In the genomic region with DNA sequence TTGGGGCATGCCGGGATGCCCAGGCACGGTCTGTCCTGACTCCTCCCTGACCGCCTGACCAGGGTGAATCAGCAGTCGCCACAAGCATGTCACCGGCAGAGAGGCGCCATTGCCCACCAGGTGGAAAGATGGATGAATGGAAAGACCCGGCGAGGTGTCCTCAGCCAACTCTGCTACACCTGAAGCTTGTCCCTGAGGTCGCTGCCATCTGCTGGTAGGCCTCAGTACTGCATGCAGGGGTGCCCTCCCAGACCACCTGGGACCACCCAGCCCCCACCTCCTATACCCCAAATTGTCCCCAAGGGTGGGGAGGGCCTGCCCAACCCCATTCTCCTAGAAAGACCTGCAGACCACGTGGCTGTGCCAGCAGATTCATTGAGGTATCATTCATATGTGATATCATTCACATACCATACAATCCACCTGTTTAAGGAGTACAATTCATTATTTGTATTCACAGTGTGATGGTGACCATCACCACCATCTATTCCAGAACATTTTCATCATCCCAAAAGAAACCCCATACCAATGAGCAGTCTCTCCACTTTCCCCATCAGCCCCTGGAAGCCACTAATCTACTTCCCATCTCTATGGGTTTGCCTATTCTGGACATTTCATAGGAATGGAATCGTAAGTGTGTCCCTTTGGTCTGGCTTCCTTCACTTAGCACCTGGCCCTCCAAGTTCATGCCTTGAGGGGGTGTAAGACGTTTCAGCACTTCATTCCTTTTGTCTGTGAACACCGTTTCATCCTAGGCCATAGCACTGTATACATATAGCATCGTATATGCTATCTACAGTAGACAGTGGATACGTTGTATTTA, we compare ENCODE assay signal across 9 cellular contexts. TPM values are rescaled to one million over a fixed set of nuclear protein-coding genes. Genes with fewer than 3 reads are reported as not detected.
DNase-seq lines count a peak whose midpoint lies in the region; TF ChIP-seq lines count a peak whose summit lies in the region.
"Had no signal": no experiment of that assay in that cellular context is flagged by ENCODE, and none has a peak within 500 bp of the region (broad histone marks: within the 10 kb centered on the region; RNA-seq: fewer than 3 reads in every experiment).

No MANE protein-coding gene starts in this region.

- H3K27me3 ChIP-seq in MG63 = no peaks in the 10 kb centered on the region

- no peaks in the 10 kb centered on the region for H3K9me3 ChIP-seq in MG63

- DNase-seq in NK-92 treated with Interleukin-12 subunit alpha and Interleukin-12 subunit beta, amount 100 ng/mL, for 24 hours (lab: John Stamatoyannopoulos, UW) = peak; percentile 12
- no peak for DNase-seq in NK-92 (lab: John Stamatoyannopoulos, UW; ENCODE audit: unreplicated experiment)
- peak; percentile 8 for DNase-seq in T-helper 9 cell
- no peak for DNase-seq in epithelial cell of esophagus (ENCODE audit: low read depth)
- DNase-seq in retinal pigment epithelial cell (ENCODE audit: low read depth) = no peak
- DNase-seq in occipital lobe (lab: John Stamatoyannopoulos, UW) = no peak
- DNase-seq in activated CD4-positive, CD25-positive, alpha-beta regulatory T cell treated with anti-CD3 and anti-CD28 coated beads, Interleukin-2, amount 50 U/mL, for 72 hours = no peak
- no peak for DNase-seq in MG63

- no peaks in the 10 kb centered on the region for H3K36me3 ChIP-seq in MG63

- TF ChIP-seq CTCF in epithelial cell of esophagus (IDR thresholded peaks at IDR 0.05; ENCODE audit: insufficient read depth, low read depth, low read length, missing control alignments) = peak; percentile 67
- peak; percentile 98 for TF ChIP-seq CTCF in retinal pigment epithelial cell (conservative IDR thresholded peaks at IDR 0.05; ENCODE audit: low read depth, low read length)

- no peak overlapping the region for H3K4me3 ChIP-seq in epithelial cell of esophagus (ENCODE audit: low read length)
- no peak overlapping the region for H3K4me3 ChIP-seq in retinal pigment epithelial cell (ENCODE audit: low read length)
- no peak overlapping the region for H3K4me3 ChIP-seq in MG63

RNA-seq across cellular contexts. Expression of gene FGF3, which starts 17.5 kb away (rescaled TPM):
- total RNA-seq in occipital lobe = not detected
- total RNA-seq in MG63 (2014; rRNA removed; shearing (Covaris generic); ENCODE audit: low replicate concordance) = not detected in 2 replicates
- total RNA-seq: activated CD8-positive, alpha-beta memory T cell treated with anti-CD3 and anti-CD28 coated beads for 36 hours had no signal

RNA-seq across cellular contexts. Expression of gene FGF4, which starts 26.6 kb away (rescaled TPM):
- total RNA-seq in occipital lobe = not detected
- total RNA-seq in MG63 (2014; rRNA removed; shearing (Covaris generic); ENCODE audit: low replicate concordance) = not detected in 2 replicates
- total RNA-seq: activated CD8-positive, alpha-beta memory T cell treated with anti-CD3 and anti-CD28 coated beads for 36 hours had no signal

Comparison
In these comparisons a context has a peak if more than half of its experiments do, and no peak if none do; other contexts are left out.
1. DNase-seq: peak in NK-92 treated with Interleukin-12 subunit alpha and Interleukin-12 subunit beta, amount 100 ng/mL, for 24 hours (single experiment) and T-helper 9 cell (single experiment); none in NK-92 (single experiment), epithelial cell of esophagus (single experiment), retinal pigment epithelial cell (single experiment), occipital lobe (single experiment), activated CD4-positive, CD25-positive, alpha-beta regulatory T cell treated with anti-CD3 and anti-CD28 coated beads, Interleukin-2, amount 50 U/mL, for 72 hours (single experiment) and MG63 (single experiment).